17 cellular contexts compared by ENCODE assay signal in genomic region chrX:1462110-1462509, GRCh38. TPM values are rescaled to one million over a fixed set of nuclear protein-coding genes. Genes with fewer than 3 reads are reported as not detected.
DNase-seq lines count a peak whose midpoint lies in the region; ATAC-seq and TF ChIP-seq lines count a peak whose summit lies in the region.
"Had no signal": no experiment of that assay in that cellular context is flagged by ENCODE, and none has a peak within 500 bp of the region (broad histone marks: within the 10 kb centered on the region; RNA-seq: fewer than 3 reads in every experiment).

No MANE protein-coding gene starts in this region.

- H3K4me3 Mint-ChIP-seq in activated naive CD4-positive, alpha-beta T cell treated with anti-CD3 and anti-CD28 coated beads for 36 hours = no peak overlapping the region
- H3K4me3 Mint-ChIP-seq in chondrocyte (ENCODE audit: unreplicated experiment) = no peak overlapping the region
- H3K4me3 Mint-ChIP-seq: H9 had no signal

- H3K27ac Mint-ChIP-seq in activated naive CD4-positive, alpha-beta T cell treated with anti-CD3 and anti-CD28 coated beads for 36 hours = peak overlapping the region; percentile 89
- peak overlapping the region; percentile 77 for H3K27ac Mint-ChIP-seq in chondrocyte (ENCODE audit: unreplicated experiment)
- H3K27ac Mint-ChIP-seq: H9 had no signal

- H3K9me3 Mint-ChIP-seq in activated naive CD4-positive, alpha-beta T cell treated with anti-CD3 and anti-CD28 coated beads for 36 hours = no peaks in the 10 kb centered on the region
- H3K9me3 Mint-ChIP-seq in chondrocyte (ENCODE audit: low read depth) = no peaks in the 10 kb centered on the region
- H3K9me3 Mint-ChIP-seq: H9 had no signal

- H3K4me1 Mint-ChIP-seq in activated naive CD4-positive, alpha-beta T cell treated with anti-CD3 and anti-CD28 coated beads for 36 hours (ENCODE audit: low read depth) = peaks cover 47% of the 10 kb centered on the region
- peaks cover 22% of the 10 kb centered on the region for H3K4me1 Mint-ChIP-seq in chondrocyte (ENCODE audit: low read depth)

- DNase-seq in activated naive CD4-positive, alpha-beta T cell treated with anti-CD3 and anti-CD28 coated beads for 36 hours = no peak
- DNase-seq in activated naive CD4-positive, alpha-beta T cell (lab: John Stamatoyannopoulos, UW) = no peak
- no peak for DNase-seq in chondrocyte (ENCODE audit: low spot score)
- DNase-seq in Kasumi-1 (lab: John Stamatoyannopoulos, UW) = no peak
- DNase-seq in pons (ENCODE audit: low spot score) = no peak
- DNase-seq: Calu3, H9, hypothalamus, Karpas-422, midbrain, NCI-H1092 treated with DMSO at 0.1 percent for 48 hours, NCI-H69, SK-N-SH had no signal

- peaks cover 10% of the 10 kb centered on the region for H3K36me3 Mint-ChIP-seq in activated naive CD4-positive, alpha-beta T cell treated with anti-CD3 and anti-CD28 coated beads for 36 hours (ENCODE audit: low read depth)
- H3K36me3 Mint-ChIP-seq in chondrocyte (ENCODE audit: low read depth) = no peaks in the 10 kb centered on the region

- no peaks in the 10 kb centered on the region for H3K9me2 ChIP-seq in SU-DHL-6 (replicated peaks; ENCODE audit: insufficient read depth, low read length)
- H3K9me2 ChIP-seq: SK-N-SH had no signal

- H3K36me3 ChIP-seq in SU-DHL-6 (ENCODE audit: low read length) (no peaks in the 10 kb centered on the region), skeletal muscle tissue (ENCODE audit: control insufficient read depth in 3 of 3, insufficient read depth in 3 of 3, low read length in 3 of 3) (no peaks in the 10 kb centered on the region)
- H3K36me3 ChIP-seq: right lobe of liver had no signal

- peaks cover 0 to 8% (median 2%) of the 10 kb centered on the region in 3 donors for H3K4me1 ChIP-seq in skeletal muscle tissue (ENCODE audit: control insufficient read depth in 3 of 3, insufficient read depth in 3 of 3, low read length in 3 of 3)
- H3K4me1 ChIP-seq: right lobe of liver had no signal

- H3K9me3 ChIP-seq in SU-DHL-6 (ENCODE audit: insufficient read depth, low read length) (no peaks in the 10 kb centered on the region), skeletal muscle tissue (ENCODE audit: control insufficient read depth in 3 of 3, low read length in 3 of 3) (no peaks in the 10 kb centered on the region)
- H3K9me3 ChIP-seq: right lobe of liver, SK-N-SH had no signal

- TF ChIP-seq CTCF in SU-DHL-6 (IDR thresholded peaks at IDR 0.05; ENCODE audit: insufficient read depth, low read length, poor library complexity, severe bottlenecking) (no peak), chondrocyte (IDR thresholded peaks at IDR 0.05) (no peak)

- no peak overlapping the region for H3K4me3 ChIP-seq in SU-DHL-6 (ENCODE audit: insufficient read depth, low read length, poor library complexity, severe bottlenecking)
- H3K4me3 ChIP-seq in skeletal muscle tissue (ENCODE audit: low read length in 3 of 3) = no peak overlapping the region
- H3K4me3 ChIP-seq: right lobe of liver had no signal

- H4K20me1 ChIP-seq in SU-DHL-6 (ENCODE audit: low read depth, low read length) = no peaks in the 10 kb centered on the region

- H3K4me2 ChIP-seq in SU-DHL-6 (ENCODE audit: low read depth, low read length, poor library complexity, severe bottlenecking) = no peak overlapping the region

- H3K79me2 ChIP-seq in SU-DHL-6 (ENCODE audit: insufficient read depth, low read length) = 0 out of 2 replicates have a peak, but pooled peaks cover 3% of the 10 kb centered on the region

- no peaks in the 10 kb centered on the region for H3K27me3 Mint-ChIP-seq in activated naive CD4-positive, alpha-beta T cell treated with anti-CD3 and anti-CD28 coated beads for 36 hours (ENCODE audit: low read depth)
- H3K27me3 Mint-ChIP-seq in chondrocyte (ENCODE audit: low read depth) = no peaks in the 10 kb centered on the region

- H2AFZ ChIP-seq in SU-DHL-6 (ENCODE audit: low read depth, low read length, severe bottlenecking) = no peak overlapping the region

- H3K9ac ChIP-seq in SU-DHL-6 (ENCODE audit: low read length) = no peak overlapping the region
- no peak overlapping the region for H3K9ac ChIP-seq in skeletal muscle tissue (ENCODE audit: low read depth in 1 of 3, low read length in 3 of 3)
- H3K9ac ChIP-seq: SK-N-SH had no signal

- intact Hi-C loops in activated naive CD4-positive, alpha-beta T cell treated with anti-CD3 and anti-CD28 coated beads for 36 hours (cut with micrococcal nuclease) = loop anchor here (1.0 to 2.0 kb wide), 3 partner anchors 9 to 119 kb away; no protein-coding TSS in a partner anchor

- H3K27me3 ChIP-seq in SU-DHL-6 (ENCODE audit: low read length) (no peaks in the 10 kb centered on the region), skeletal muscle tissue (ENCODE audit: control insufficient read depth in 3 of 3, insufficient read depth in 3 of 3, low read length in 3 of 3) (peaks cover 9 to 29% (median 23%) of the 10 kb centered on the region in 3 donors)
- H3K27me3 ChIP-seq: right lobe of liver had no signal

- CTCF ChIA-PET in activated naive CD4-positive, alpha-beta T cell treated with anti-CD3 and anti-CD28 coated beads for 36 hours (lab: Charles Lee) = no interaction called here

- peaks cover 28% of the 10 kb centered on the region for H3F3A ChIP-seq in SU-DHL-6 (ENCODE audit: insufficient read depth)

- no peak for ATAC-seq in HG03354 (IDR thresholded peaks at IDR 0.05; ENCODE audit: poor library complexity, severe bottlenecking, unreplicated experiment)

- H3K27ac ChIP-seq in SU-DHL-6 (ENCODE audit: low read depth, low read length) = peak overlapping the region; percentile 45; the same call in 1 of the 2 replicates
- peak overlapping the region; percentile 25 for H3K27ac ChIP-seq in skeletal muscle tissue (ENCODE audit: low read depth, low read length)
- H3K27ac ChIP-seq: right lobe of liver had no signal

RNA-seq across cellular contexts. Expression of gene ASMTL, which starts 9.4 kb away (rescaled TPM):
- 10 to 100 TPM; 45.1 to 47.2 TPM for total RNA-seq in activated naive CD4-positive, alpha-beta T cell treated with anti-CD3 and anti-CD28 coated beads for 36 hours
- total RNA-seq in chondrocyte = 19.6 to 29.0 TPM (median 20.2 TPM) in 3 replicates
- 13.6 TPM for total RNA-seq in skeletal muscle tissue
